8 cellular contexts compared by ENCODE assay signal in genomic region chr3:36992806-36993325, GRCh38. TPM values are rescaled to one million over a fixed set of nuclear protein-coding genes. Genes with fewer than 3 reads are reported as not detected.
DNase-seq lines count a peak whose midpoint lies in the region; ATAC-seq and TF ChIP-seq lines count a peak whose summit lies in the region.

TSS of gene EPM2AIP1 (minus strand) at chr3:36993131. CDS start at chr3:36993077, 54 bp downstream.

- no peaks in the 10 kb centered on the region for H3K27me3 Mint-ChIP-seq in activated B cell treated with CpG ODN at 0.5 μM for 24 hours

- CTCF ChIA-PET in activated B cell treated with CpG ODN at 0.5 μM for 24 hours (lab: Charles Lee) = interaction anchor here (0.7 to 2.8 kb wide), 5 partner anchors 23 to 153 kb away, joined by 3 to 16 read pairs (median 5); no protein-coding TSS in a partner anchor

- peaks cover 46% of the 10 kb centered on the region for H3K36me3 Mint-ChIP-seq in activated B cell treated with CpG ODN at 0.5 μM for 24 hours (ENCODE audit: low read depth)

- intact Hi-C loops in activated B cell treated with CpG ODN at 0.5 μM for 24 hours (cut with micrococcal nuclease) (loop anchor here (1.0 to 2.0 kb wide), 6 partner anchors 23 to 1144 kb away; partner anchors contain the start of genes ACAA1 and TRANK1), posterior vena cava (cut with DNase I) (no loop called here)

- peaks cover 35% of the 10 kb centered on the region for H3K4me1 Mint-ChIP-seq in activated B cell treated with CpG ODN at 0.5 μM for 24 hours

- POLR2A ChIA-PET in activated B cell treated with CpG ODN at 0.5 μM for 24 hours (lab: Charles Lee) = interaction anchor here (0.8 to 3.5 kb wide), 23 partner anchors 18 to 1172 kb away, joined by 3 to 33 read pairs (median 5); partner anchors contain the start of genes ACAA1, OXSR1 and TRANK1

- TF ChIP-seq CTCF in activated B cell treated with CpG ODN at 0.5 μM for 24 hours (IDR thresholded peaks at IDR 0.05) = no peak

- ATAC-seq in GM19023 (IDR thresholded peaks at IDR 0.05; ENCODE audit: unreplicated experiment) (peak; percentile 84), HG03135 (IDR thresholded peaks at IDR 0.05; ENCODE audit: unreplicated experiment) (peak; percentile 86), activated B cell treated with CpG ODN at 0.5 μM for 24 hours (ENCODE audit: low read depth) (peak; percentile 86)

- H3K4me3 Mint-ChIP-seq in activated B cell treated with CpG ODN at 0.5 μM for 24 hours = no peak within 1 kb of the TSS

- H3K27ac Mint-ChIP-seq in activated B cell treated with CpG ODN at 0.5 μM for 24 hours = no peak within 1 kb of the TSS

- DNase-seq in AG08395 (ENCODE audit: low spot score) = peak; percentile 100
- DNase-seq in activated B cell treated with CpG ODN at 0.5 μM for 24 hours = peak; percentile 83
- peak; percentile 53 for DNase-seq in germinal center (ENCODE audit: low spot score)
- DNase-seq in posterior vena cava (ENCODE audit: low spot score) = peak; percentile 99
- no peak for DNase-seq in NOMO-1 treated with dmso at 0.1 percent for 144 hours (lab: John Stamatoyannopoulos, UW; ENCODE audit: unreplicated experiment)
- no peak for DNase-seq in glomerular visceral epithelial cell (ENCODE audit: extremely low spot score)

- no peaks in the 10 kb centered on the region for H3K9me3 Mint-ChIP-seq in activated B cell treated with CpG ODN at 0.5 μM for 24 hours

RNA-seq across cellular contexts. Expression of gene EPM2AIP1, which starts in this region (rescaled TPM):
- 30.1 and 30.7 TPM in 2 replicates for total RNA-seq in activated B cell treated with CpG ODN at 0.5 μM for 24 hours
- total RNA-seq in posterior vena cava = 10 to 100 TPM; 15.3 to 19.9 TPM

Comparison
In these comparisons a context has a peak if more than half of its experiments do, and no peak if none do; other contexts are left out.
1. DNase-seq: peak in AG08395 (single experiment), activated B cell treated with CpG ODN at 0.5 μM for 24 hours (single experiment), germinal center (single experiment) and posterior vena cava (single experiment); none in NOMO-1 treated with dmso at 0.1 percent for 144 hours (single experiment) and glomerular visceral epithelial cell (single experiment).
2. Peak in every context shown above with its lines, with median percentiles within 50 percentile points of each other: ATAC-seq.